Comparison of ENCODE assay signal across 8 cellular contexts in genomic region chr2:128313076-128313836, GRCh38. TPM values are rescaled to one million over a fixed set of nuclear protein-coding genes. Genes with fewer than 3 reads are reported as not detected.
DNase-seq lines count a peak whose midpoint lies in the region; ATAC-seq and TF ChIP-seq lines count a peak whose summit lies in the region.

No MANE protein-coding gene starts in this region.

- no peaks in the 10 kb centered on the region for H3K9me3 Mint-ChIP-seq in activated CD8-positive, alpha-beta T cell treated with anti-CD3 and anti-CD28 coated beads, Interleukin-2, amount 10 ng/mL, durations not matched to agents 7 days and 5 days (ENCODE audit: insufficient read depth)

- H3K4me3 ChIP-seq in GM12875 (ENCODE audit: low read depth, low read length): no peak overlapping the region

- H3K27me3 Mint-ChIP-seq in activated CD8-positive, alpha-beta T cell treated with anti-CD3 and anti-CD28 coated beads, Interleukin-2, amount 10 ng/mL, durations not matched to agents 7 days and 5 days (ENCODE audit: low read depth): peaks cover 5% of the 10 kb centered on the region

- no peak for ATAC-seq in activated CD8-positive, alpha-beta T cell treated with anti-CD3 and anti-CD28 coated beads, Interleukin-2, amount 10 ng/mL, durations not matched to agents 7 days and 5 days
- ATAC-seq in GM18520 (IDR thresholded peaks at IDR 0.05; ENCODE audit: unreplicated experiment) (no peak), HG02852 (IDR thresholded peaks at IDR 0.05; ENCODE audit: unreplicated experiment) (no peak), HG03378 (IDR thresholded peaks at IDR 0.05; ENCODE audit: unreplicated experiment) (no peak)

- POLR2A ChIA-PET in activated CD8-positive, alpha-beta T cell treated with anti-CD3 and anti-CD28 coated beads, Interleukin-2, amount 10 ng/mL, durations not matched to agents 7 days and 5 days (lab: Charles Lee): no interaction called here

- DNase-seq in ACHN (peak; percentile 35), iris pigment epithelial cell (ENCODE audit: low read depth) (peak; percentile 21), NCI-H1092 (lab: John Stamatoyannopoulos, UW) (no peak)
- peak; percentile 20 for DNase-seq in activated CD8-positive, alpha-beta T cell treated with anti-CD3 and anti-CD28 coated beads, Interleukin-2, amount 10 ng/mL, durations not matched to agents 7 days and 5 days

- TF ChIP-seq CTCF in GM12875 (IDR thresholded peaks at IDR 0.05; ENCODE audit: borderline replicate concordance, insufficient read depth, low read depth, low read length): 0 out of 2 replicates have a peak, but pooled peaks have one; percentile 15

- H3K36me3 Mint-ChIP-seq in activated CD8-positive, alpha-beta T cell treated with anti-CD3 and anti-CD28 coated beads, Interleukin-2, amount 10 ng/mL, durations not matched to agents 7 days and 5 days (ENCODE audit: low read depth): no peaks in the 10 kb centered on the region

- CTCF ChIA-PET in activated CD8-positive, alpha-beta T cell treated with anti-CD3 and anti-CD28 coated beads, Interleukin-2, amount 10 ng/mL, durations not matched to agents 7 days and 5 days (lab: Charles Lee): no interaction called here

- peaks cover 28% of the 10 kb centered on the region for H3K4me1 Mint-ChIP-seq in activated CD8-positive, alpha-beta T cell treated with anti-CD3 and anti-CD28 coated beads, Interleukin-2, amount 10 ng/mL, durations not matched to agents 7 days and 5 days (ENCODE audit: low read depth)

- no peak overlapping the region for H3K27ac Mint-ChIP-seq in activated CD8-positive, alpha-beta T cell treated with anti-CD3 and anti-CD28 coated beads, Interleukin-2, amount 10 ng/mL, durations not matched to agents 7 days and 5 days

- in situ Hi-C loops in ACHN (cut with HindIII; ENCODE audit: low pct_ligation_motif_present, low pct_unique_long_range_greater_than_20kb, low sequenced_read_pairs): no loop called here

- no peak overlapping the region for H3K4me3 Mint-ChIP-seq in activated CD8-positive, alpha-beta T cell treated with anti-CD3 and anti-CD28 coated beads, Interleukin-2, amount 10 ng/mL, durations not matched to agents 7 days and 5 days

RNA-seq across cellular contexts. Expression of gene HS6ST1, which starts 5.4 kb away (rescaled TPM):
- total RNA-seq in activated CD8-positive, alpha-beta T cell treated with anti-CD3 and anti-CD28 coated beads, Interleukin-2, amount 10 ng/mL, durations not matched to agents 7 days and 5 days: 1 to 10 TPM; 7.1 to 8.1 TPM
